Comparison of ENCODE assay signal across 1 cellular context in genomic region chr10:3681642-3682554, GRCh38.
TF ChIP-seq lines count a peak whose summit lies in the region.

No MANE protein-coding gene starts in this region.

TF ChIP-seq in K562, 482 proteins besides CTCF, POLR2A, EP300 and RAD21 (continued from another document):
- TF ChIP-seq ZBTB33 (CRISPR knock-in tag; IDR thresholded peaks at IDR 0.05), result no peak
- no peak for TF ChIP-seq TAF7 (tag; IDR thresholded peaks at IDR 0.05)
- no peak for TF ChIP-seq ZBTB49 (CRISPR knock-in tag; IDR thresholded peaks at IDR 0.05; ENCODE audit: borderline replicate concordance)
- TF ChIP-seq CHCHD3 (CRISPR knock-in tag; IDR thresholded peaks at IDR 0.05), result no peak
